Comparison of ENCODE assay signal across 27 cellular contexts in the genomic region with DNA sequence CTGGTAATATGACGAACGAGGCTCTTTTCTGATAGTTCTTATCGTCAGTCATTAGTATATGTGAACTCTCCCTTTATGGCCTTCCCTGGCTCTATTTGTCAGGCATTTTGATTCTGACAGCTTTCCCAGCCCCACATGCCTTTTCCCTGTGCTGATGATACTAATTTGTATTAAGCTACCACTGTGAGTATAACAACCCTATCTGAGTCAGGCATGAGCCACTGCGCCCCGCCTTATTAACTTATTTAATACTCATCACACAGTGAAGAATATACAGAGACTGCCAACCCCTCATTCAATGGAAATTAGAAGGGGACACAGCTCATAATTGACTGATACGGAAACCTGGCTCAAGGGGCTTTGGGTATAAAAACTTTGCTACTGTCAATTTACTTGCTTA.
"Had no signal": no experiment of that assay in that cellular context is flagged by ENCODE, and none has a peak within 500 bp of the region (broad histone marks: within the 10 kb centered on the region; RNA-seq: fewer than 3 reads in every experiment).

No MANE protein-coding gene starts in this region.

- H3K4me2 ChIP-seq: smooth muscle cell had no signal

- H3K36me3 Mint-ChIP-seq: natural killer cell treated with Interleukin-12 subunit alpha and Interleukin-12 subunit beta and Interleukin-15 and Interleukin-18, amount 100 ng/mL, for 72 hours; stimulated activated memory B cell treated with anti-CD40 and anti-IgM and Interleukin-4, amounts not matched to agents 10 μg/mL and 1 μg/mL and 100 μg/mL, for 72 hours had no signal

- ATAC-seq: activated T-cell treated with anti-CD3 and anti-CD28 coated beads, Interleukin-2, amount 50 U/mL, for 4 hours; activated T-helper 17 cell treated with anti-CD3 and anti-CD28 coated beads, Interleukin-2, amount 50 U/mL, for 72 hours; left lung; lower lobe of right lung; natural killer cell treated with Interleukin-12 subunit alpha and Interleukin-12 subunit beta and Interleukin-15 and Interleukin-18, amount 100 ng/mL, for 72 hours; stimulated activated memory B cell treated with anti-CD40 and anti-IgM and Interleukin-4, amounts not matched to agents 10 μg/mL and 1 μg/mL and 100 μg/mL, for 72 hours; stimulated activated naive CD8-positive, alpha-beta T cell treated with anti-CD3 and anti-CD28 coated beads, Interleukin-15, amount 100 ng/mL, for 72 hours had no signal

- H3K4me1 Mint-ChIP-seq: activated CD4-positive, alpha-beta memory T cell treated with anti-CD3 and anti-CD28 coated beads, Interleukin-2, amount 10 ng/mL, durations not matched to agents 7 days and 5 days; activated CD4-positive, alpha-beta T cell treated with anti-CD3 and anti-CD28 coated beads, Interleukin-2, amount 10 ng/mL, durations not matched to agents 7 days and 5 days; activated T-helper 17 cell treated with anti-CD3 and anti-CD28 coated beads, Interleukin-2, amount 50 U/mL, for 72 hours; central memory CD8-positive, alpha-beta T cell; stimulated activated memory B cell treated with anti-CD40 and anti-IgM and Interleukin-4, amounts not matched to agents 10 μg/mL and 1 μg/mL and 100 μg/mL, for 72 hours; stimulated activated naive CD8-positive, alpha-beta T cell treated with anti-CD3 and anti-CD28 coated beads, Interleukin-15, amount 100 ng/mL, for 72 hours had no signal

- DNase-seq: activated CD4-positive, alpha-beta memory T cell treated with anti-CD3 and anti-CD28 coated beads, Interleukin-2, amount 10 ng/mL, durations not matched to agents 7 days and 5 days; activated CD4-positive, alpha-beta T cell treated with anti-CD3 and anti-CD28 coated beads for 1 hour; activated CD4-positive, alpha-beta T cell treated with anti-CD3 and anti-CD28 coated beads, Interleukin-2, amount 10 ng/mL, durations not matched to agents 7 days and 5 days; activated gamma-delta T cell treated with Interleukin-2 at 50 U/mL for 16 hours; activated naive CD4-positive, alpha-beta T cell treated with anti-CD3 and anti-CD28 coated beads, Interleukin-2, amount 50 U/mL, for 16 hours; activated T-cell treated with anti-CD3 and anti-CD28 coated beads, Interleukin-2, amount 50 U/mL, for 4 hours; amniotic stem cell; effector CD8-positive, alpha-beta T cell; foreskin melanocyte; left lung; lower lobe of right lung; mesendoderm; stimulated activated CD4-positive, alpha-beta T cell treated with anti-CD3 and anti-CD28 coated beads, Interleukin-1b, Interleukin-23, amount 100 ng/mL, for 48 hours; stimulated activated CD4-positive, alpha-beta T cell treated with anti-CD3 and anti-CD28 coated beads, Interleukin-4, amount 100 ng/mL, for 4 hours; stimulated activated CD8-positive, alpha-beta memory T cell treated with anti-CD3 and anti-CD28 coated beads, Interleukin-4, amount 100 ng/mL, for 48 hours; stimulated activated naive CD8-positive, alpha-beta T cell treated with anti-CD3 and anti-CD28 coated beads, Interleukin-15, amount 100 ng/mL, for 72 hours; T-helper 2 cell; thyroid gland; upper lobe of left lung had no signal

- H3K27me3 Mint-ChIP-seq: activated CD4-positive, alpha-beta memory T cell treated with anti-CD3 and anti-CD28 coated beads, Interleukin-2, amount 10 ng/mL, durations not matched to agents 7 days and 5 days; activated CD4-positive, alpha-beta T cell treated with anti-CD3 and anti-CD28 coated beads, Interleukin-2, amount 10 ng/mL, durations not matched to agents 7 days and 5 days; activated T-helper 17 cell treated with anti-CD3 and anti-CD28 coated beads, Interleukin-2, amount 50 U/mL, for 72 hours; central memory CD8-positive, alpha-beta T cell; dendritic cell treated with granulocyte-macrophage colony-stimulating factor and Interleukin-4, amounts not matched to agents 40 ng/mL and 50 ng/mL, for 4 days; natural killer cell treated with Interleukin-12 subunit alpha and Interleukin-12 subunit beta and Interleukin-15 and Interleukin-18, amount 100 ng/mL, for 72 hours; stimulated activated memory B cell treated with anti-CD40 and anti-IgM and Interleukin-4, amounts not matched to agents 10 μg/mL and 1 μg/mL and 100 μg/mL, for 72 hours; stimulated activated naive CD8-positive, alpha-beta T cell treated with anti-CD3 and anti-CD28 coated beads, Interleukin-15, amount 100 ng/mL, for 72 hours had no signal

- H3K4me1 ChIP-seq: left lung, lower lobe of right lung, right atrium auricular region, thyroid gland, upper lobe of left lung, vagina had no signal

- H3K9me3 Mint-ChIP-seq: activated CD4-positive, alpha-beta T cell treated with anti-CD3 and anti-CD28 coated beads, Interleukin-2, amount 10 ng/mL, durations not matched to agents 7 days and 5 days; activated T-cell treated with anti-CD3 and anti-CD28 coated beads, Interleukin-2, amount 50 U/mL, for 4 hours; central memory CD8-positive, alpha-beta T cell; dendritic cell treated with granulocyte-macrophage colony-stimulating factor and Interleukin-4, amounts not matched to agents 40 ng/mL and 50 ng/mL, for 4 days; stimulated activated memory B cell treated with anti-CD40 and anti-IgM and Interleukin-4, amounts not matched to agents 10 μg/mL and 1 μg/mL and 100 μg/mL, for 72 hours had no signal

- H3K27me3 ChIP-seq: left lung, right atrium auricular region, thyroid gland, upper lobe of left lung, vagina had no signal

- H3K4me3 ChIP-seq: left lung, lower lobe of right lung, right atrium auricular region, smooth muscle cell, thyroid gland, upper lobe of left lung, vagina had no signal

- H3K36me3 ChIP-seq: left lung, lower lobe of right lung, right atrium auricular region, thyroid gland, upper lobe of left lung, vagina had no signal

- H3K4me3 Mint-ChIP-seq: activated CD4-positive, alpha-beta memory T cell treated with anti-CD3 and anti-CD28 coated beads, Interleukin-2, amount 10 ng/mL, durations not matched to agents 7 days and 5 days; activated CD4-positive, alpha-beta T cell treated with anti-CD3 and anti-CD28 coated beads, Interleukin-2, amount 10 ng/mL, durations not matched to agents 7 days and 5 days; activated T-cell treated with anti-CD3 and anti-CD28 coated beads, Interleukin-2, amount 50 U/mL, for 4 hours; activated T-helper 17 cell treated with anti-CD3 and anti-CD28 coated beads, Interleukin-2, amount 50 U/mL, for 72 hours; central memory CD8-positive, alpha-beta T cell; dendritic cell treated with granulocyte-macrophage colony-stimulating factor and Interleukin-4, amounts not matched to agents 40 ng/mL and 50 ng/mL, for 4 days; natural killer cell treated with Interleukin-12 subunit alpha and Interleukin-12 subunit beta and Interleukin-15 and Interleukin-18, amount 100 ng/mL, for 72 hours; stimulated activated memory B cell treated with anti-CD40 and anti-IgM and Interleukin-4, amounts not matched to agents 10 μg/mL and 1 μg/mL and 100 μg/mL, for 72 hours; stimulated activated naive CD8-positive, alpha-beta T cell treated with anti-CD3 and anti-CD28 coated beads, Interleukin-15, amount 100 ng/mL, for 72 hours had no signal

- H3K27ac Mint-ChIP-seq: activated CD4-positive, alpha-beta memory T cell treated with anti-CD3 and anti-CD28 coated beads, Interleukin-2, amount 10 ng/mL, durations not matched to agents 7 days and 5 days; activated CD4-positive, alpha-beta T cell treated with anti-CD3 and anti-CD28 coated beads, Interleukin-2, amount 10 ng/mL, durations not matched to agents 7 days and 5 days; activated T-helper 17 cell treated with anti-CD3 and anti-CD28 coated beads, Interleukin-2, amount 50 U/mL, for 72 hours; dendritic cell treated with granulocyte-macrophage colony-stimulating factor and Interleukin-4, amounts not matched to agents 40 ng/mL and 50 ng/mL, for 4 days; natural killer cell treated with Interleukin-12 subunit alpha and Interleukin-12 subunit beta and Interleukin-15 and Interleukin-18, amount 100 ng/mL, for 72 hours; stimulated activated memory B cell treated with anti-CD40 and anti-IgM and Interleukin-4, amounts not matched to agents 10 μg/mL and 1 μg/mL and 100 μg/mL, for 72 hours; stimulated activated naive CD8-positive, alpha-beta T cell treated with anti-CD3 and anti-CD28 coated beads, Interleukin-15, amount 100 ng/mL, for 72 hours had no signal

- H3K27ac ChIP-seq: left lung, lower lobe of right lung, right atrium auricular region, thyroid gland, upper lobe of left lung, vagina had no signal
